In the genomic region with DNA sequence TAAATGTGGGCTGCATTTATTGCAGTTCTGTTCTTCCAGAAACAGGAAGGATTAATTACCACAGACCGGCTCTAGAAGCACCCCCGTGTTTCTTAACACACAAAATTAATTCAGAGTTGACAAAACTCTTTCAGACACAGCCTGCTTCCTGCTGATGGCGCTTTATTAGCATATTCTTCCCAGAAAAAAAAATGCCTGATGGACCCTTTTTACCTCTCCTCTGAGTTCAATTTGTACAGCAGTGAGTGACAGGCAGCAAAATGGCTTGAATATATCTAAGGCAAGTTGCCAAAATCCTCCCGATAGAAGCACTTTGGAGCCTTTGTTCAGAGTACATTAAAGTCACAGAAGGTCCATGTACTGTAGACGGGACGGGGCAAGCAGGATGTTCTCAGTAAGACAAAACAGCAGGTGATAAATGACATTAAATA, we compare ENCODE assay signal across 12 cellular contexts.
DNase-seq lines count a peak whose midpoint lies in the region; ATAC-seq lines count a peak whose summit lies in the region.
"Had no signal": no experiment of that assay in that cellular context is flagged by ENCODE, and none has a peak within 500 bp of the region (broad histone marks: within the 10 kb centered on the region; RNA-seq: fewer than 3 reads in every experiment).

No MANE protein-coding gene starts in this region.

- no peaks in the 10 kb centered on the region for H3K27me3 ChIP-seq in mesenchymal stem cell (ENCODE audit: control insufficient read depth in 1 of 2, insufficient read depth in 1 of 2, low read length in 2 of 2)

- no peaks in the 10 kb centered on the region for H3K27me3 Mint-ChIP-seq in activated naive CD8-positive, alpha-beta T cell treated with anti-CD3 and anti-CD28 coated beads, Interleukin-2, amount 50 U/mL, for 24 hours

- H2BK5ac ChIP-seq in mesenchymal stem cell (ENCODE audit: low read depth, low read length, poor library complexity, severe bottlenecking), result no peak overlapping the region

- no peak overlapping the region for H3K9ac ChIP-seq in mesenchymal stem cell (ENCODE audit: low read length)
- H3K9ac ChIP-seq: KMS-11 had no signal

- no peaks in the 10 kb centered on the region for H3K9me3 Mint-ChIP-seq in activated naive CD8-positive, alpha-beta T cell treated with anti-CD3 and anti-CD28 coated beads, Interleukin-2, amount 50 U/mL, for 24 hours

- no peaks in the 10 kb centered on the region for H3K9me3 ChIP-seq in mesenchymal stem cell (ENCODE audit: control insufficient read depth, low read length)

- no peak overlapping the region for H4K91ac ChIP-seq in mesenchymal stem cell (ENCODE audit: low read length)

- H3K4ac ChIP-seq in mesenchymal stem cell (ENCODE audit: low read depth in 1 of 2, low read length in 2 of 2), result peak overlapping the region in 1 of 2 experiments; percentile 70

- no peaks in the 10 kb centered on the region for H3K36me3 ChIP-seq in mesenchymal stem cell (ENCODE audit: control insufficient read depth in 1 of 2, insufficient read depth in 2 of 2, low read depth in 1 of 2, low read length in 2 of 2)

- no peak overlapping the region for H2AFZ ChIP-seq in mesenchymal stem cell (ENCODE audit: low read depth, low read length)

- no peak overlapping the region for H2AK5ac ChIP-seq in mesenchymal stem cell (ENCODE audit: low read length, severe bottlenecking)

- H3K14ac ChIP-seq in mesenchymal stem cell (ENCODE audit: low read length in 2 of 2), result no peak overlapping the region

- H3K36me3 Mint-ChIP-seq in activated naive CD8-positive, alpha-beta T cell treated with anti-CD3 and anti-CD28 coated beads, Interleukin-2, amount 50 U/mL, for 24 hours (ENCODE audit: low read depth), result no peaks in the 10 kb centered on the region

- no peak overlapping the region for H3K27ac Mint-ChIP-seq in activated naive CD8-positive, alpha-beta T cell treated with anti-CD3 and anti-CD28 coated beads, Interleukin-2, amount 50 U/mL, for 24 hours

- H4K8ac ChIP-seq in mesenchymal stem cell (ENCODE audit: low read length), result no peak overlapping the region

- 20% methylated on average over 3 of the region's 6 CpGs for WGBS in mesenchymal stem cell

- H3K79me1 ChIP-seq in mesenchymal stem cell (replicated peaks; ENCODE audit: low read length, poor library complexity, severe bottlenecking), result no peaks in the 10 kb centered on the region

- no peaks in the 10 kb centered on the region for H3K4me1 ChIP-seq in mesenchymal stem cell (ENCODE audit: control insufficient read depth, insufficient read depth, low read depth, low read length)

- no peak overlapping the region for H3K27ac ChIP-seq in mesenchymal stem cell (ENCODE audit: low read length, poor library complexity, severe bottlenecking)
- H3K27ac ChIP-seq: KMS-11 had no signal

- H3K23ac ChIP-seq in mesenchymal stem cell (ENCODE audit: low read length in 2 of 2), result no peak overlapping the region

- no peak overlapping the region for H3K4me3 Mint-ChIP-seq in activated naive CD8-positive, alpha-beta T cell treated with anti-CD3 and anti-CD28 coated beads, Interleukin-2, amount 50 U/mL, for 24 hours

- H2BK15ac ChIP-seq in mesenchymal stem cell (ENCODE audit: low read depth, poor library complexity, severe bottlenecking), result no peak overlapping the region

- DNase-seq in DMS153 (lab: John Stamatoyannopoulos, UW) (peak; percentile 83), NCI-H1417 treated with DMSO at 0.1 percent for 48 hours (lab: John Stamatoyannopoulos, UW) (peak; percentile 46), SKM-1 treated with dmso at 0.1 percent for 144 hours (lab: John Stamatoyannopoulos, UW; ENCODE audit: unreplicated experiment) (peak; percentile 66), mesenchymal stem cell (no peak), kidney glomerular epithelial cell (lab: John Stamatoyannopoulos, UW) (no peak), GM03348 (ENCODE audit: low spot score) (no peak)
- no peak for DNase-seq in activated naive CD4-positive, alpha-beta T cell treated with Interleukin-2 at 50 U/mL for 16 hours
- DNase-seq in activated naive CD8-positive, alpha-beta T cell treated with anti-CD3 and anti-CD28 coated beads, Interleukin-2, amount 50 U/mL, for 24 hours, result no peak
- DNase-seq: activated CD4-positive, alpha-beta T cell treated with anti-CD3 and anti-CD28 coated beads, Interleukin-2, amount 50 U/mL, for 48 hours; C1 segment of cervical spinal cord; left cardiac atrium had no signal

- H3K18ac ChIP-seq in mesenchymal stem cell (ENCODE audit: low read depth in 1 of 2, low read length in 2 of 2), result peak overlapping the region in 1 of 2 experiments; percentile 24

- H3K4me3 ChIP-seq in mesenchymal stem cell (ENCODE audit: insufficient read depth in 1 of 2, low read depth in 1 of 2, low read length in 2 of 2), result no peak overlapping the region

- no peak overlapping the region for H2BK12ac ChIP-seq in mesenchymal stem cell (ENCODE audit: low read length in 2 of 2)

- ATAC-seq in activated naive CD8-positive, alpha-beta T cell treated with anti-CD3 and anti-CD28 coated beads, Interleukin-2, amount 50 U/mL, for 24 hours, result no peak
- ATAC-seq: left cardiac atrium had no signal

- H3K4me2 ChIP-seq in mesenchymal stem cell (ENCODE audit: low read length, poor library complexity, severe bottlenecking), result peak overlapping the region; percentile 47
- H3K4me2 ChIP-seq: KMS-11 had no signal

- H2BK120ac ChIP-seq in mesenchymal stem cell (ENCODE audit: low read depth, low read length), result no peak overlapping the region

- H3K4me1 Mint-ChIP-seq in activated naive CD8-positive, alpha-beta T cell treated with anti-CD3 and anti-CD28 coated beads, Interleukin-2, amount 50 U/mL, for 24 hours, result no peaks in the 10 kb centered on the region

Comparison
In these comparisons a context has a peak if more than half of its experiments do, and no peak if none do; other contexts are left out.
1. DNase-seq: peak in DMS153 (single experiment), NCI-H1417 treated with DMSO at 0.1 percent for 48 hours (single experiment) and SKM-1 treated with dmso at 0.1 percent for 144 hours (single experiment); none in mesenchymal stem cell (single experiment), kidney glomerular epithelial cell (single experiment), GM03348 (single experiment), activated naive CD4-positive, alpha-beta T cell treated with Interleukin-2 at 50 U/mL for 16 hours (single experiment) and activated naive CD8-positive, alpha-beta T cell treated with anti-CD3 and anti-CD28 coated beads, Interleukin-2, amount 50 U/mL, for 24 hours (single experiment).